ENCODE assay signal across 24 cellular contexts in genomic region chr3:112496368-112497067, GRCh38. TPM values are rescaled to one million over a fixed set of nuclear protein-coding genes. Genes with fewer than 3 reads are reported as not detected.
A peak's percentile ranks its signal among the peaks of the same experiment; 100 is the strongest.
DNase-seq lines count a peak whose midpoint lies in the region; ATAC-seq and TF ChIP-seq lines count a peak whose summit lies in the region.
"Had no signal": no experiment of that assay in that cellular context is flagged by ENCODE, and none has a peak within 500 bp of the region (broad histone marks: within the 10 kb centered on the region; RNA-seq: fewer than 3 reads in every experiment).

No MANE protein-coding gene starts in this region.

- H3K27me3 ChIP-seq in spleen (replicated peaks in 1 of 7) = no peaks in the 10 kb centered on the region
- H3K27me3 ChIP-seq: breast epithelium, upper lobe of right lung had no signal

- TF ChIP-seq CTCF in spleen (IDR thresholded peaks at IDR 0.05 in 8 of 11, conservative IDR thresholded peaks at IDR 0.05 in 3 of 11) = no peak

- H3K4me3 ChIP-seq in spleen = peak overlapping the region; percentile 33 to 73 (median 44)
- H3K4me3 ChIP-seq: breast epithelium, lung, psoas muscle, upper lobe of right lung had no signal

- H3K36me3 ChIP-seq in spleen = peaks cover 0 to 6% (median 0%) of the 10 kb centered on the region in 6 donors
- H3K36me3 ChIP-seq: breast epithelium, upper lobe of right lung had no signal

- H3K27ac ChIP-seq in spleen = peak overlapping the region in 5 of 8 donors; percentile 36 to 90 (median 79)
- H3K27ac ChIP-seq: breast epithelium, HL-60, psoas muscle, upper lobe of right lung had no signal

- intact Hi-C loops in spleen (cut with DNase I; ENCODE audit: low total_unique reads) = no loop called here
- intact Hi-C loops in left cardiac atrium (cut with DNase I) = no loop called here

- peak overlapping the region; percentile 67 for H3K4me3 Mint-ChIP-seq in activated CD8-positive, alpha-beta memory T cell treated with anti-CD3 and anti-CD28 coated beads, Interleukin-2, amount 10 ng/mL, durations not matched to agents 7 days and 5 days
- H3K4me3 Mint-ChIP-seq in activated T-helper 17 cell treated with anti-CD3 and anti-CD28 coated beads, Interleukin-2, amount 50 U/mL, for 72 hours = peak overlapping the region; percentile 95
- H3K4me3 Mint-ChIP-seq: nephron progenitor cell had no signal

- no peak for DNase-seq in activated CD8-positive, alpha-beta memory T cell treated with anti-CD3 and anti-CD28 coated beads, Interleukin-2, amount 10 ng/mL, durations not matched to agents 7 days and 5 days
- DNase-seq in activated CD8-positive, alpha-beta memory T cell treated with anti-CD3 and anti-CD28 coated beads, Interleukin-2, amount 50 U/mL, for 4 hours = no peak
- no peak for DNase-seq in spleen
- no peak for DNase-seq in NCI-H2029 (lab: John Stamatoyannopoulos, UW)
- no peak for DNase-seq in left cardiac atrium
- DNase-seq: activated CD4-positive, alpha-beta T cell treated with anti-CD3 and anti-CD28 coated beads, Interleukin-2, amount 50 U/mL, for 1 hour; KBM-7; nephron progenitor cell; psoas muscle; SHP77 treated with DMSO at 0.1 percent for 48 hours; stimulated activated naive CD4-positive, alpha-beta T cell treated with Interleukin-2 at 50 U/mL for 16 hours; T-helper 9 cell; upper lobe of right lung had no signal

- H3K4me1 ChIP-seq in spleen = peaks cover 4 to 68% (median 25%) of the 10 kb centered on the region in 6 donors
- H3K4me1 ChIP-seq: breast epithelium, psoas muscle, upper lobe of right lung had no signal

- peak overlapping the region; percentile 19 for H3K27ac Mint-ChIP-seq in activated CD8-positive, alpha-beta memory T cell treated with anti-CD3 and anti-CD28 coated beads, Interleukin-2, amount 10 ng/mL, durations not matched to agents 7 days and 5 days
- H3K27ac Mint-ChIP-seq in activated T-helper 17 cell treated with anti-CD3 and anti-CD28 coated beads, Interleukin-2, amount 50 U/mL, for 72 hours = peak overlapping the region; percentile 84
- H3K27ac Mint-ChIP-seq: nephron progenitor cell had no signal

- 56 to 76% (median 66%) methylated on average over 5 of the region's 5 CpGs for WGBS in spleen, 5 donors

- peak; percentile 21 for TF ChIP-seq POLR2A in GM18505 (IDR thresholded peaks at IDR 0.05; ENCODE audit: borderline replicate concordance, extremely low read depth, insufficient read depth, insufficient read length)
- TF ChIP-seq POLR2A in spleen (IDR thresholded peaks at IDR 0.05) = no peak

- peaks cover 62% of the 10 kb centered on the region for H3K4me1 Mint-ChIP-seq in activated CD8-positive, alpha-beta memory T cell treated with anti-CD3 and anti-CD28 coated beads, Interleukin-2, amount 10 ng/mL, durations not matched to agents 7 days and 5 days
- H3K4me1 Mint-ChIP-seq in activated T-helper 17 cell treated with anti-CD3 and anti-CD28 coated beads, Interleukin-2, amount 50 U/mL, for 72 hours = peaks cover 49% of the 10 kb centered on the region
- H3K4me1 Mint-ChIP-seq: nephron progenitor cell had no signal

- no peak for ATAC-seq in activated CD8-positive, alpha-beta memory T cell treated with anti-CD3 and anti-CD28 coated beads, Interleukin-2, amount 10 ng/mL, durations not matched to agents 7 days and 5 days
- ATAC-seq in GM18505 (IDR thresholded peaks at IDR 0.05; ENCODE audit: unreplicated experiment) = no peak
- ATAC-seq in activated T-helper 17 cell treated with anti-CD3 and anti-CD28 coated beads, Interleukin-2, amount 50 U/mL, for 72 hours (replicated peaks) = no peak
- no peak for ATAC-seq in GM21737 (IDR thresholded peaks at IDR 0.05; ENCODE audit: unreplicated experiment)
- ATAC-seq in left cardiac atrium = no peak
- ATAC-seq: psoas muscle, upper lobe of right lung had no signal

- H3K9me3 ChIP-seq in spleen = peaks cover 0 to 6% (median 0%) of the 10 kb centered on the region in 8 donors
- H3K9me3 ChIP-seq: breast epithelium, psoas muscle, upper lobe of right lung had no signal

- peaks cover 19% of the 10 kb centered on the region for H3K36me3 Mint-ChIP-seq in activated CD8-positive, alpha-beta memory T cell treated with anti-CD3 and anti-CD28 coated beads, Interleukin-2, amount 10 ng/mL, durations not matched to agents 7 days and 5 days
- peaks cover 8% of the 10 kb centered on the region for H3K36me3 Mint-ChIP-seq in activated T-helper 17 cell treated with anti-CD3 and anti-CD28 coated beads, Interleukin-2, amount 50 U/mL, for 72 hours (ENCODE audit: low read depth)

- peaks cover 4% of the 10 kb centered on the region for H3K9me3 Mint-ChIP-seq in activated CD8-positive, alpha-beta memory T cell treated with anti-CD3 and anti-CD28 coated beads, Interleukin-2, amount 10 ng/mL, durations not matched to agents 7 days and 5 days (ENCODE audit: low read depth)
- no peaks in the 10 kb centered on the region for H3K9me3 Mint-ChIP-seq in activated T-helper 17 cell treated with anti-CD3 and anti-CD28 coated beads, Interleukin-2, amount 50 U/mL, for 72 hours

- no peaks in the 10 kb centered on the region for H3K27me3 Mint-ChIP-seq in activated CD8-positive, alpha-beta memory T cell treated with anti-CD3 and anti-CD28 coated beads, Interleukin-2, amount 10 ng/mL, durations not matched to agents 7 days and 5 days
- no peaks in the 10 kb centered on the region for H3K27me3 Mint-ChIP-seq in activated T-helper 17 cell treated with anti-CD3 and anti-CD28 coated beads, Interleukin-2, amount 50 U/mL, for 72 hours

- CTCF ChIA-PET in activated CD8-positive, alpha-beta memory T cell treated with anti-CD3 and anti-CD28 coated beads, Interleukin-2, amount 10 ng/mL, durations not matched to agents 7 days and 5 days (lab: Charles Lee) = interaction anchor here (1.0 to 1.5 kb wide), 3 partner anchors 16 to 385 kb away, joined by 3 read pairs; no protein-coding TSS in a partner anchor

RNA-seq across cellular contexts. Expression of gene BTLA, which starts 2.8 kb away (rescaled TPM):
- 10 to 100 TPM; 16.2 to 17.1 TPM for total RNA-seq in activated CD8-positive, alpha-beta memory T cell treated with anti-CD3 and anti-CD28 coated beads, Interleukin-2, amount 10 ng/mL, durations not matched to agents 7 days and 5 days
- 10 to 100 TPM; 10.4 to 14.2 TPM for total RNA-seq in activated T-helper 17 cell treated with anti-CD3 and anti-CD28 coated beads, Interleukin-2, amount 50 U/mL, for 72 hours
- total RNA-seq in spleen = 10 to 100 TPM; 18.0 to 46.0 (median 27.1) TPM
- 10 to 100 TPM; 12.8 to 30.0 (median 20.7) TPM for polyA plus RNA-seq in spleen
- total RNA-seq in left cardiac atrium = under 1 TPM; 0.24 to 0.50 TPM
- total RNA-seq: A673, Daoy, dermis microvascular lymphatic vessel endothelial cell, glomerular endothelial cell, H1 had no signal
- polyA plus RNA-seq: H1 had no signal

Comparison
In these comparisons a context has a peak if more than half of its experiments do, and no peak if none do; other contexts are left out.
1. RNA of gene BTLA, which starts 2.8 kb away (total RNA-seq): 18.0 to 46.0 TPM in spleen, 16.2 to 17.1 TPM in activated CD8-positive, alpha-beta memory T cell treated with anti-CD3 and anti-CD28 coated beads, Interleukin-2, amount 10 ng/mL, durations not matched to agents 7 days and 5 days and 10.4 to 14.2 TPM in activated T-helper 17 cell treated with anti-CD3 and anti-CD28 coated beads, Interleukin-2, amount 50 U/mL, for 72 hours; 0.24 to 0.50 TPM in left cardiac atrium; every median in the first group is over 4 times any median in the second.